Comparison of ENCODE assay signal across 21 cellular contexts in the genomic region with DNA sequence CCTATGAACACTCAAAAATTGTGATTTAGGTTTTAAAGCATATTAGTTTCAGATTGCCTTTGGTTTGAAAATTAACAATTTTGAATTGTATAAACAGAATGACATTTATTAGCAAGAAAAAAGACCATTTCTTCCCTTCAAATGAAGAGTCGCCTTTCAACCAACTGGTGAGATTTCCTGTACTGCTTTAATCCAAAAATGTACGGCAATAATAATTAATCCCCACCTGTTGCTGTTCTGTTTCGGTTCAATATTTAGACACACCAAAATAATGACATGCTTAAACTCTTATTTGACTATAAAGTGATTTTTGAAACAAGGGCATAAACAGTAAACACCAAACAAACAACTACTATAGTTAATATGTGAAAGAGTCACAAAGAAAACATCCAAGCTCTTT. TPM values are rescaled to one million over a fixed set of nuclear protein-coding genes. Genes with fewer than 3 reads are reported as not detected.
DNase-seq lines count a peak whose midpoint lies in the region; ATAC-seq and TF ChIP-seq lines count a peak whose summit lies in the region.
"Had no signal": no experiment of that assay in that cellular context is flagged by ENCODE, and none has a peak within 500 bp of the region (broad histone marks: within the 10 kb centered on the region; RNA-seq: fewer than 3 reads in every experiment).

No MANE protein-coding gene starts in this region.

- H3K27me3 Mint-ChIP-seq in natural killer cell treated with Interleukin-12 subunit alpha and Interleukin-12 subunit beta and Interleukin-15 and Interleukin-18, amount 100 ng/mL, for 72 hours = peaks cover 18% of the 10 kb centered on the region in 2 donors
- H3K27me3 Mint-ChIP-seq: activated naive CD8-positive, alpha-beta T cell treated with anti-CD3 and anti-CD28 coated beads for 36 hours had no signal

- no peak for DNase-seq in right atrium auricular region (ENCODE audit: low spot score)
- DNase-seq in left ventricle myocardium superior = no peak
- DNase-seq in caudate nucleus (lab: John Stamatoyannopoulos, UW) = no peak
- no peak for DNase-seq in mesenchymal stem cell
- DNase-seq in natural killer cell treated with Interleukin-12 subunit alpha and Interleukin-12 subunit beta and Interleukin-15 and Interleukin-18, amount 100 ng/mL, for 72 hours (ENCODE audit: low spot score) = no peak
- DNase-seq in CD1c-positive myeloid dendritic cell (ENCODE audit: extremely low spot score) = no peak
- DNase-seq in COLO829 (ENCODE audit: low spot score) = no peak
- DNase-seq in NCI-H2029 (lab: John Stamatoyannopoulos, UW) = no peak
- DNase-seq: ACHN; activated CD4-positive, alpha-beta T cell treated with anti-CD3 and anti-CD28 coated beads for 36 hours; activated naive CD8-positive, alpha-beta T cell treated with anti-CD3 and anti-CD28 coated beads for 36 hours; immature natural killer cell; NCI-H2081 treated with DMSO at 0.1 percent for 48 hours; posterior cingulate gyrus; RPMI8226; stimulated activated CD4-positive, alpha-beta T cell treated with anti-CD3 and anti-CD28 coated beads, Interleukin-4, amount 100 ng/mL, for 4 hours; SW 1271 had no signal

- peaks cover 0 to 16% of the 10 kb centered on the region in 2 donors for H3K4me1 ChIP-seq in right atrium auricular region
- no peaks in the 10 kb centered on the region for H3K4me1 ChIP-seq in mesenchymal stem cell (ENCODE audit: control insufficient read depth, insufficient read depth, low read depth, low read length)

- no peak overlapping the region for H3K18ac ChIP-seq in mesenchymal stem cell (ENCODE audit: low read depth in 1 of 2, low read length in 2 of 2)

- no peak overlapping the region for H3K4me2 ChIP-seq in mesenchymal stem cell (ENCODE audit: low read length, poor library complexity, severe bottlenecking)

- no peaks in the 10 kb centered on the region for H3K79me1 ChIP-seq in mesenchymal stem cell (replicated peaks; ENCODE audit: low read length, poor library complexity, severe bottlenecking)

- no peak overlapping the region for H3K4me3 Mint-ChIP-seq in natural killer cell treated with Interleukin-12 subunit alpha and Interleukin-12 subunit beta and Interleukin-15 and Interleukin-18, amount 100 ng/mL, for 72 hours
- H3K4me3 Mint-ChIP-seq: activated CD4-positive, alpha-beta T cell treated with anti-CD3 and anti-CD28 coated beads for 36 hours; activated naive CD8-positive, alpha-beta T cell treated with anti-CD3 and anti-CD28 coated beads for 36 hours; CD14-positive monocyte; immature natural killer cell had no signal

- H3K27ac ChIP-seq in right atrium auricular region (peak overlapping the region; percentile 29 to 49), caudate nucleus (ENCODE audit: low read depth, low read length) (peak overlapping the region; percentile 52), mesenchymal stem cell (ENCODE audit: low read length, poor library complexity, severe bottlenecking) (no peak overlapping the region)

- 79% methylated on average over 1 of the region's 3 CpGs for WGBS in mesenchymal stem cell

- H3K4ac ChIP-seq in mesenchymal stem cell (ENCODE audit: low read depth in 1 of 2, low read length in 2 of 2) = no peak overlapping the region

- no peak overlapping the region for H2AFZ ChIP-seq in mesenchymal stem cell (ENCODE audit: low read depth, low read length)

- H2AK5ac ChIP-seq in mesenchymal stem cell (ENCODE audit: low read length, severe bottlenecking) = no peak overlapping the region

- no peaks in the 10 kb centered on the region for H3K9me3 Mint-ChIP-seq in natural killer cell treated with Interleukin-12 subunit alpha and Interleukin-12 subunit beta and Interleukin-15 and Interleukin-18, amount 100 ng/mL, for 72 hours
- H3K9me3 Mint-ChIP-seq: activated naive CD8-positive, alpha-beta T cell treated with anti-CD3 and anti-CD28 coated beads for 36 hours had no signal

- H3K27me3 ChIP-seq in right atrium auricular region (no peaks in the 10 kb centered on the region), mesenchymal stem cell (ENCODE audit: control insufficient read depth in 1 of 2, insufficient read depth in 1 of 2, low read length in 2 of 2) (no peaks in the 10 kb centered on the region)
- H3K27me3 ChIP-seq: esophagus muscularis mucosa had no signal

- no peak overlapping the region for H3K27ac Mint-ChIP-seq in natural killer cell treated with Interleukin-12 subunit alpha and Interleukin-12 subunit beta and Interleukin-15 and Interleukin-18, amount 100 ng/mL, for 72 hours
- H3K27ac Mint-ChIP-seq: activated CD4-positive, alpha-beta T cell treated with anti-CD3 and anti-CD28 coated beads for 36 hours; activated naive CD8-positive, alpha-beta T cell treated with anti-CD3 and anti-CD28 coated beads for 36 hours; CD14-positive monocyte; immature natural killer cell had no signal

- H4K8ac ChIP-seq in mesenchymal stem cell (ENCODE audit: low read length) = no peak overlapping the region

- H3K14ac ChIP-seq in mesenchymal stem cell (ENCODE audit: low read length in 2 of 2) = no peak overlapping the region

- intact Hi-C loops in left ventricle myocardium superior (cut with micrococcal nuclease) = no loop called here

- no peak for ATAC-seq in left ventricle myocardium superior
- no peak for ATAC-seq in natural killer cell treated with Interleukin-12 subunit alpha and Interleukin-12 subunit beta and Interleukin-15 and Interleukin-18, amount 100 ng/mL, for 72 hours

- H2BK15ac ChIP-seq in mesenchymal stem cell (ENCODE audit: low read depth, poor library complexity, severe bottlenecking) = no peak overlapping the region

- no peaks in the 10 kb centered on the region for H3K36me3 Mint-ChIP-seq in natural killer cell treated with Interleukin-12 subunit alpha and Interleukin-12 subunit beta and Interleukin-15 and Interleukin-18, amount 100 ng/mL, for 72 hours
- H3K36me3 Mint-ChIP-seq: activated naive CD8-positive, alpha-beta T cell treated with anti-CD3 and anti-CD28 coated beads for 36 hours; CD14-positive monocyte; immature natural killer cell had no signal

- H3K23ac ChIP-seq in mesenchymal stem cell (ENCODE audit: low read length in 2 of 2) = no peak overlapping the region

- H2BK120ac ChIP-seq in mesenchymal stem cell (ENCODE audit: low read depth, low read length) = no peak overlapping the region

- no peak overlapping the region for H4K91ac ChIP-seq in mesenchymal stem cell (ENCODE audit: low read length)

- no peak overlapping the region for H2BK12ac ChIP-seq in mesenchymal stem cell (ENCODE audit: low read length in 2 of 2)

- TF ChIP-seq CTCF in right atrium auricular region (IDR thresholded peaks at IDR 0.05) = no peak

- H3K4me3 ChIP-seq in right atrium auricular region (no peak overlapping the region), mesenchymal stem cell (ENCODE audit: insufficient read depth in 1 of 2, low read depth in 1 of 2, low read length in 2 of 2) (no peak overlapping the region)
- H3K4me3 ChIP-seq: esophagus muscularis mucosa, lung, skin epidermis had no signal

- H3K9ac ChIP-seq in mesenchymal stem cell (ENCODE audit: low read length) = peak overlapping the region; percentile 67

- no peaks in the 10 kb centered on the region for H3K4me1 Mint-ChIP-seq in natural killer cell treated with Interleukin-12 subunit alpha and Interleukin-12 subunit beta and Interleukin-15 and Interleukin-18, amount 100 ng/mL, for 72 hours (ENCODE audit: low read depth in 2 of 2)
- H3K4me1 Mint-ChIP-seq: CD14-positive monocyte, immature natural killer cell had no signal

- no peak overlapping the region for H2BK5ac ChIP-seq in mesenchymal stem cell (ENCODE audit: low read depth, low read length, poor library complexity, severe bottlenecking)

- H3K36me3 ChIP-seq in right atrium auricular region (no peaks in the 10 kb centered on the region), mesenchymal stem cell (ENCODE audit: control insufficient read depth in 1 of 2, insufficient read depth in 2 of 2, low read depth in 1 of 2, low read length in 2 of 2) (no peaks in the 10 kb centered on the region)
- H3K36me3 ChIP-seq: esophagus muscularis mucosa had no signal

- H3K9me3 ChIP-seq in right atrium auricular region (no peaks in the 10 kb centered on the region), mesenchymal stem cell (ENCODE audit: control insufficient read depth, low read length) (no peaks in the 10 kb centered on the region)
- H3K9me3 ChIP-seq: esophagus muscularis mucosa had no signal

RNA-seq across cellular contexts. Expression of gene CHN1, which starts 39.6 kb away (rescaled TPM):
- total RNA-seq in right atrium auricular region (1 to 10 TPM; 4.1 to 9.3 TPM), left ventricle myocardium superior (16.6 TPM)
- polyA plus RNA-seq in mesenchymal stem cell (2013, experiment 1 of 2) = 21.7 TPM
- 20.5 TPM for polyA plus RNA-seq in mesenchymal stem cell (2013, experiment 2 of 2)
- total RNA-seq in natural killer cell treated with Interleukin-12 subunit alpha and Interleukin-12 subunit beta and Interleukin-15 and Interleukin-18, amount 100 ng/mL, for 72 hours = 1 to 10 TPM; 1.8 to 4.1 TPM
- polyA plus RNA-seq: CD14-positive monocyte had no signal
